Comparison of ENCODE assay signal across 1 cellular context in the genomic region with DNA sequence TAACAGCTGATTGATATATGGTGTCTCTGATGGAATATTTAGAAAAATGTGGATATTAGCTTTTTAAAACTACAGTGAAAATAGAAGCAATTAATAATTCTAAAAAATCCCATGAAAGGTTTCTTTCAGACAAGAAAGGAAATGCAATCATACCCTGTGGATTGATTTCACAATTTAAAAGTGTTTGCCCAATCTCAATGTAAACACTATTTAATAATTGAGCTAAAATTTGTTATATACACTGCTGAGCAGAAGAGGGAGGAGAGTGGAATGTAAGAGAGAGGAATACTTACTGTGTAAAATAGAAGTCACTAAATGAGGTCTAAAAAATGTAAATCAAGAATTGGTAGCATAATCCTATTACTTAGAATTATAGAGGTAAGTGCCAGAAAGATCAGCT.
TF ChIP-seq lines count a peak whose summit lies in the region.

No MANE protein-coding gene starts in this region.

TF ChIP-seq in IMR-90, 13 proteins besides CTCF, POLR2A, EP300 and RAD21:
- TF ChIP-seq CEBPB (IDR thresholded peaks at IDR 0.05; ENCODE audit: low read depth, low read length): peak; percentile 30; the same call in 1 of the 2 replicates
- no peak for TF ChIP-seq MAFK (IDR thresholded peaks at IDR 0.05; ENCODE audit: low read depth, low read length)
TF ChIP-seq in IMR-90: peak in this region for 1.
